ENCODE assay signal across 7 cellular contexts in the genomic region with DNA sequence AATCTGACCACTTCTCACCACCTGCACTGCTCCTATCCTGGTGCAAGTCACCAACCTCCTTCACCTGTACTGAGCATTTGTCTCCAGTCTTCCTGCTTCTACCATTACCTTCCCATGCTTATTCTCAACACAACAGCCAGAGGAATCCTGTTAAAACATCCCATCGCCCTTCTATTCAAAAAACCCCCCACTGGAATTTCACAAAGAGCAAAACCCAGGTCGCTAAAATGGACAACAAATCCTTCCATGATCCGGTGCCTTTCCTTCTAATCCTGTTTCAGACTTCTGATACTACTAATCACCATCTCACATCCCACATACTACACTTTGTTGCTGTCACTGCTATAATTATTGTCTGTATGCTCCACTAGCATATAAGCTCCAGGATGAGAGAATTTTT.
"Had no signal": no experiment of that assay in that cellular context is flagged by ENCODE, and none has a peak within 500 bp of the region (broad histone marks: within the 10 kb centered on the region; RNA-seq: fewer than 3 reads in every experiment).

No MANE protein-coding gene starts in this region.

- H3K4me3 ChIP-seq: GM12878 had no signal

- DNase-seq: GDM1, GF-D8 had no signal

- FAIRE-seq: G401.6, GM12878, GM12891, GM18507, GM19239 had no signal
